8 cellular contexts compared by ENCODE assay signal in the genomic region with DNA sequence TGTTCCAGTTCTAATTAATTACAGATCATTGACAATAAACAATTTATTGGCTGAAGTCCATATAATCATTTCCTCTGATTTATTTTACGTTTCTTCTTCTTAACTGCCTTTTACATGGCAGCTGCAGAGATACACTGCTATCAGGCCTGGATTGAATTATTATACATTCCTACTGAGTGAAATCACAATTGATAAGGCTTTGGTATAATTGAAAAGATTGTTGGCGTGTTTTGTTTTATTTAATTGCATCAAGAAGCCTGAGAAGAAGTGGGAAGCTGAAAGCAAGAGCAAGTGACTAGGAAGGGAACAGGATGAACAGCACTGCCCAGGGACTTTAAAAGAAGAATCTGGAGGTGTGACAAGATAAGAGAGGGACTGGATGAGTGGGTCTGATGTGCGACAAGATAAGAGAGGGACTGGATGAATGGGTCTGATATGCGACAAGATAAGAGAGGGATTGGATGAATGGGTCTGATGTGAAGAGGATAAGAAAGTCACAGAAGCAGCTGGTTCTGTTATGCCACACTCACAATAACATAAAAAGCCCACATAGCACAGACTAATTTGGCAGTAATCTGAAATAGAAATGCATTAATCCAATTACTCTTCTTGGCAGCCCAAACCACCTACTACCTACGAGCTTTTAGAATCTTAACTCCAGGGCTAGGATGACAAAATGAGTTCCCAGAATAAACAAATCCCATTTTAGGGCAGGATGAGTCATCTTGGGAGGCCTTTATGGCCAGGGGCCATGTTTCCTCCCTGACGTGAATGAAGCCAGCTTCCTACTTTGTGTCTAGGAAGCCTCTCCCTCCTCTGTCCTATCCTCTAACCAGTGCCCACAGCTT.
DNase-seq lines count a peak whose midpoint lies in the region; ATAC-seq, FAIRE-seq and TF ChIP-seq lines count a peak whose summit lies in the region.
"Had no signal": no experiment of that assay in that cellular context is flagged by ENCODE, and none has a peak within 500 bp of the region (broad histone marks: within the 10 kb centered on the region; RNA-seq: fewer than 3 reads in every experiment).

No MANE protein-coding gene starts in this region.

- no peak overlapping the region for H3K18ac ChIP-seq in H9 (ENCODE audit: insufficient read length, low read depth, low read length)

- H4K8ac ChIP-seq in H9 (replicated peaks; ENCODE audit: insufficient read length, low read depth, low read length): no peak overlapping the region

- H4K20me1 ChIP-seq in astrocyte (ENCODE audit: insufficient read depth, low read length): no peaks in the 10 kb centered on the region
- H4K20me1 ChIP-seq in H9 (ENCODE audit: control insufficient read depth, insufficient read depth, insufficient read length): no peaks in the 10 kb centered on the region

- peak; percentile 83 for FAIRE-seq in astrocyte (lab: Jason Lieb, UNC)

- H2BK15ac ChIP-seq in H9 (ENCODE audit: low read depth, low read length): no peak overlapping the region

- H4K91ac ChIP-seq in H9 (ENCODE audit: insufficient read length, low read depth, low read length): no peak overlapping the region

- peak overlapping the region; percentile 59 for H3K4me2 ChIP-seq in astrocyte (ENCODE audit: low read length)
- no peak overlapping the region for H3K4me2 ChIP-seq in H9 (ENCODE audit: insufficient read depth, insufficient read length, low read length)

- H2BK5ac ChIP-seq in H9 (ENCODE audit: insufficient read length, low read length): no peak overlapping the region

- H3K27ac Mint-ChIP-seq in astrocyte (ENCODE audit: unreplicated experiment) (no peak overlapping the region), H9 (no peak overlapping the region; a peak in 1 of 7 replicates)
- H3K27ac Mint-ChIP-seq in CD4-positive, alpha-beta T cell: no peak overlapping the region
- H3K27ac Mint-ChIP-seq: dendritic cell treated with granulocyte-macrophage colony-stimulating factor and Interleukin-4, amounts not matched to agents 40 ng/mL and 50 ng/mL, for 4 days had no signal

- no peak overlapping the region for H4K5ac ChIP-seq in H9 (ENCODE audit: insufficient read length, low read depth, low read length)

- no peak overlapping the region for H2BK120ac ChIP-seq in H9 (ENCODE audit: low read depth, low read length, poor library complexity, severe bottlenecking)

- no peak overlapping the region for H2BK12ac ChIP-seq in H9 (ENCODE audit: insufficient read length, low read depth, low read length)

- H3K79me2 ChIP-seq in astrocyte (ENCODE audit: insufficient read depth, low read length): no peaks in the 10 kb centered on the region
- no peaks in the 10 kb centered on the region for H3K79me2 ChIP-seq in H9 (ENCODE audit: insufficient read depth, low read length)

- no peaks in the 10 kb centered on the region for H3K79me1 ChIP-seq in H9 (ENCODE audit: insufficient read depth, low read depth, low read length, poor library complexity, severe bottlenecking)

- H3K23ac ChIP-seq in H9 (ENCODE audit: insufficient read length, low read depth, low read length): no peak overlapping the region

- H3K27me3 Mint-ChIP-seq in astrocyte (ENCODE audit: low read depth, unreplicated experiment) (no peaks in the 10 kb centered on the region), H9 (ENCODE audit: low read depth) (no peaks in the 10 kb centered on the region)
- no peaks in the 10 kb centered on the region for H3K27me3 Mint-ChIP-seq in CD4-positive, alpha-beta T cell
- H3K27me3 Mint-ChIP-seq: dendritic cell treated with granulocyte-macrophage colony-stimulating factor and Interleukin-4, amounts not matched to agents 40 ng/mL and 50 ng/mL, for 4 days had no signal

- DNase-seq in LNCaP clone FGC (ENCODE audit: low read depth): peak; percentile 72
- peak; percentile 93 for DNase-seq in astrocyte (ENCODE audit: low read depth)
- peak; percentile 26 for DNase-seq in kidney epithelial cell (ENCODE audit: low read depth)
- DNase-seq in ureter (ENCODE audit: low spot score): peak; percentile 62
- no peak for DNase-seq in CD4-positive, alpha-beta T cell
- no peak for DNase-seq in H9
- DNase-seq in globus pallidus (ENCODE audit: low spot score): no peak

- no peak overlapping the region for H3K4ac ChIP-seq in H9 (ENCODE audit: low read depth, low read length)

- no peak overlapping the region for H3K14ac ChIP-seq in H9 (ENCODE audit: insufficient read depth, low read length)

- CTCF ChIA-PET in CD4-positive, alpha-beta T cell (lab: Charles Lee): interaction anchor here (0.8 kb wide), 1 partner anchor 11 kb away, joined by 3 read pairs; no protein-coding TSS in a partner anchor

- no peak overlapping the region for H2AK5ac ChIP-seq in H9 (ENCODE audit: insufficient read length, low read length)

- no peak overlapping the region for H3T11ph ChIP-seq in H9 (ENCODE audit: low read length)

- peaks cover 8% of the 10 kb centered on the region for H3K4me1 ChIP-seq in astrocyte (ENCODE audit: insufficient read depth, low read length)
- no peaks in the 10 kb centered on the region for H3K4me1 ChIP-seq in H9 (ENCODE audit: insufficient read depth, low read length)

- peaks cover 7% of the 10 kb centered on the region for H3K4me1 Mint-ChIP-seq in astrocyte (ENCODE audit: low read depth, unreplicated experiment)
- H3K4me1 Mint-ChIP-seq in CD4-positive, alpha-beta T cell (ENCODE audit: low read depth): no peaks in the 10 kb centered on the region
- H3K4me1 Mint-ChIP-seq in H9: 0 out of 4 replicates have a peak, but pooled peaks cover 0 to 2% of the 10 kb centered on the region in 2 experiments

- no peak overlapping the region for H2BK20ac ChIP-seq in H9 (ENCODE audit: low read depth, low read length, poor library complexity, severe bottlenecking)

- H3K9me3 Mint-ChIP-seq in astrocyte (ENCODE audit: unreplicated experiment) (no peaks in the 10 kb centered on the region), H9 (0 out of 5 replicates have a peak, but pooled peaks cover 0 to 2% of the 10 kb centered on the region in 2 experiments)
- H3K9me3 Mint-ChIP-seq in CD4-positive, alpha-beta T cell: no peaks in the 10 kb centered on the region
- H3K9me3 Mint-ChIP-seq: dendritic cell treated with granulocyte-macrophage colony-stimulating factor and Interleukin-4, amounts not matched to agents 40 ng/mL and 50 ng/mL, for 4 days had no signal

- no CpG with 5 or more reads among the region's 6 CpGs for WGBS in H9 (ENCODE audit: extremely low coverage, insufficient read length, low lambda C conversion rate)

- H3K4me3 Mint-ChIP-seq in astrocyte (ENCODE audit: unreplicated experiment) (no peak overlapping the region), H9 (no peak overlapping the region)
- no peak overlapping the region for H3K4me3 Mint-ChIP-seq in CD4-positive, alpha-beta T cell
- H3K4me3 Mint-ChIP-seq: dendritic cell treated with granulocyte-macrophage colony-stimulating factor and Interleukin-4, amounts not matched to agents 40 ng/mL and 50 ng/mL, for 4 days had no signal

- no peaks in the 10 kb centered on the region for H3K23me2 ChIP-seq in H9 (ENCODE audit: insufficient read length, low read depth, low read length, poor library complexity, severe bottlenecking)

- H2AFZ ChIP-seq in astrocyte (ENCODE audit: low read depth, low read length) (peak overlapping the region; percentile 49), H9 (ENCODE audit: low read length) (no peak overlapping the region)

- H3K36me3 Mint-ChIP-seq in astrocyte (ENCODE audit: low read depth, unreplicated experiment): no peaks in the 10 kb centered on the region
- H3K36me3 Mint-ChIP-seq in CD4-positive, alpha-beta T cell (ENCODE audit: low read depth): no peaks in the 10 kb centered on the region
- H3K36me3 Mint-ChIP-seq in H9 (ENCODE audit: insufficient read depth in 1 of 3, low read depth in 3 of 3): no peaks in the 10 kb centered on the region

- H3K9ac ChIP-seq in astrocyte (ENCODE audit: low read length): no peak overlapping the region
- H3K9ac ChIP-seq in H9 (ENCODE audit: extremely low read depth, insufficient read length, low read length): no peak overlapping the region

- TF ChIP-seq CTCF in LNCaP clone FGC (IDR thresholded peaks at IDR 0.05; ENCODE audit: control insufficient read depth, extremely low read depth, insufficient read depth) (no peak), astrocyte (IDR thresholded peaks at IDR 0.05; ENCODE audit: insufficient read depth, low read depth, low read length) (no peak), kidney epithelial cell (IDR thresholded peaks at IDR 0.05; ENCODE audit: insufficient read depth, low read length, poor library complexity, severe bottlenecking) (no peak), H9 (conservative IDR thresholded peaks at IDR 0.05) (no peak)
- TF ChIP-seq CTCF in CD4-positive, alpha-beta T cell (IDR thresholded peaks at IDR 0.05): no peak

- POLR2A ChIA-PET in CD4-positive, alpha-beta T cell (lab: Charles Lee): interaction anchor here (1.2 kb wide), 1 partner anchor 130 kb away, joined by 3 read pairs; the partner anchor contains the start of gene DUSP10

- H3K36me3 ChIP-seq in astrocyte (ENCODE audit: insufficient read depth, low read length) (no peaks in the 10 kb centered on the region), kidney epithelial cell (ENCODE audit: control insufficient read depth, insufficient read depth, low read length) (no peaks in the 10 kb centered on the region)

- H3K27me3 ChIP-seq in astrocyte (ENCODE audit: insufficient read depth, low read length) (no peaks in the 10 kb centered on the region), kidney epithelial cell (ENCODE audit: control insufficient read depth, insufficient read depth, low read length) (no peaks in the 10 kb centered on the region), H9 (ENCODE audit: insufficient read depth, low read length) (no peaks in the 10 kb centered on the region)
- no peaks in the 10 kb centered on the region for H3K27me3 ChIP-seq in CD4-positive, alpha-beta T cell (ENCODE audit: control insufficient read depth, insufficient read depth, low read length)

- no peak for ATAC-seq in CD4-positive, alpha-beta T cell (ENCODE audit: poor library complexity)

- H3K27ac ChIP-seq in astrocyte (ENCODE audit: low read depth, low read length) (peak overlapping the region; percentile 18), H9 (ENCODE audit: insufficient read length, low read depth, low read length) (no peak overlapping the region)
- no peak overlapping the region for H3K27ac ChIP-seq in CD4-positive, alpha-beta T cell (ENCODE audit: low read depth, low read length)

- H3K4me3 ChIP-seq in LNCaP clone FGC (ENCODE audit: low read depth, low read length): no peak overlapping the region
- no peak overlapping the region for H3K4me3 ChIP-seq in astrocyte (ENCODE audit: insufficient read depth, low read depth, low read length)
- H3K4me3 ChIP-seq in kidney epithelial cell (ENCODE audit: low read depth, low read length): no peak overlapping the region

- no peak overlapping the region for H3K56ac ChIP-seq in H9 (ENCODE audit: insufficient read length, low read depth, low read length)

- H3K9me3 ChIP-seq in astrocyte (ENCODE audit: insufficient read depth, low read depth, low read length): no peaks in the 10 kb centered on the region
- H3K9me3 ChIP-seq in CD4-positive, alpha-beta T cell (ENCODE audit: control insufficient read depth, low read length): no peaks in the 10 kb centered on the region
- H3K9me3 ChIP-seq in H9 (ENCODE audit: control insufficient read depth, low read depth, low read length): no peaks in the 10 kb centered on the region

- intact Hi-C loops in CD4-positive, alpha-beta T cell (cut with DNase I, micrococcal nuclease): no loop called here

Comparison
In these comparisons a context has a peak if more than half of its experiments do, and no peak if none do; other contexts are left out.
1. DNase-seq: peak in LNCaP clone FGC (single experiment), astrocyte (single experiment), kidney epithelial cell (single experiment) and ureter (single experiment); none in CD4-positive, alpha-beta T cell (0 of 10), H9 (single experiment) and globus pallidus (single experiment).